19 cellular contexts compared by ENCODE assay signal in the genomic region with DNA sequence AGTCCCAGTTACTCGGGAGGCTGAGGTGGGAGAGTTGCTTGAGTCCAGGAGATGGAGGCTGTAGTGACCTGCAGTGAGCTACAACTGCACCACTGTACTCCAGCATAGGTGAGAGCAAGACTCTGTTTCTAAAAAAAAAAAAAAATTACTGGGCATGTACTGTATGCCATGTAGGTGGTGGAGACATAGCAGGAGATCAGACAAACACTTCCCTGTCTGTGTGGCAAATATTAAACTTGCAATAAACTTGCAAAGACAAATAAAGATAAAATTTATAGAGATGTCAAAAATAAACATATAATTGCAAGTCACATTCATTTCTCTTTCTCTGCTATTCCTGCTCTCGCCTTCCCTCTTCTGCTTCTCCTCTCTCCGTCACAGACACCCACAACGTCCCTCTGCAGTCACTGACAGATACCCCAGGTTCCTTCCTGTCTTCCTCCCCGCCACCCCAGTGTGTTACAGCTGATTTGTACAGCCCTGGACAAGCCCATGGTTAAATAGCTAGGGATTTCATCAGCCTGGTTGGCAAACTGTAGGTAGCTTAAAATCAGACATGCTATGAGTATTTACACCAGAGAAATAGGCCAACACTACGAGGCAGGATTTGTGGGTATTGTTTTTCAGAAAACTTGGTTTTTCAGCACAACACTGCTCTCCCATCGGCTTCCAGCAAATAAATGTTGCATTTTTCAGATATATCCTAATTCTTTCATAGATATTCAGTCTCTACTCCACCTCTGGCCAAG. TPM values are rescaled to one million over a fixed set of nuclear protein-coding genes. Genes with fewer than 3 reads are reported as not detected.
"Had no signal": no experiment of that assay in that cellular context is flagged by ENCODE, and none has a peak within 500 bp of the region (broad histone marks: within the 10 kb centered on the region; RNA-seq: fewer than 3 reads in every experiment).

No MANE protein-coding gene starts in this region.

- H3K9me3 ChIP-seq: body of pancreas, psoas muscle, vagina had no signal

- H3K4me2 ChIP-seq: neural progenitor cell had no signal

- H3K36me3 ChIP-seq: left ventricle myocardium inferior, neural progenitor cell, vagina had no signal

- H3K4me3 ChIP-seq: body of pancreas, left ventricle myocardium inferior, neural progenitor cell, psoas muscle, vagina had no signal

- ATAC-seq: activated T-helper 17 cell treated with anti-CD3 and anti-CD28 coated beads, Interleukin-2, amount 50 U/mL, for 72 hours; body of pancreas; psoas muscle; right cardiac atrium; T-helper 17 cell had no signal

- H3K4me1 ChIP-seq: body of pancreas, left ventricle myocardium inferior, psoas muscle, vagina had no signal

- DNase-seq: activated B cell treated with CpG ODN at 0.5 μM for 24 hours; activated CD4-positive, alpha-beta memory T cell treated with anti-CD3 and anti-CD28 coated beads for 36 hours; activated CD4-positive, alpha-beta T cell treated with anti-CD3 and anti-CD28 coated beads for 4 hours; activated naive CD4-positive, alpha-beta T cell; activated naive CD8-positive, alpha-beta T cell treated with anti-CD3 and anti-CD28 coated beads for 36 hours; activated T-cell treated with anti-CD3 and anti-CD28 coated beads for 4 hours; body of pancreas; kidney; left ventricle myocardium inferior; mammary epithelial cell; naive B cell; psoas muscle; right cardiac atrium; T-helper 17 cell; trophoblast cell had no signal

- H2AFZ ChIP-seq: neural progenitor cell had no signal

- H3K27me3 ChIP-seq: body of pancreas, vagina had no signal

- H3K9ac ChIP-seq: neural progenitor cell had no signal

- H3K27ac ChIP-seq: body of pancreas, left ventricle myocardium inferior, neural progenitor cell, psoas muscle, vagina had no signal

RNA-seq across cellular contexts. Expression of a gene that starts 1.3 kb away (rescaled TPM):
- total RNA-seq: activated B cell treated with CpG ODN at 0.5 μM for 24 hours; activated CD4-positive, alpha-beta memory T cell treated with anti-CD3 and anti-CD28 coated beads for 36 hours; activated naive CD8-positive, alpha-beta T cell treated with anti-CD3 and anti-CD28 coated beads for 36 hours; activated T-helper 17 cell treated with anti-CD3 and anti-CD28 coated beads, Interleukin-2, amount 50 U/mL, for 72 hours; osteocyte; T-helper 17 cell; vagina had no signal
